2 cellular contexts compared by ENCODE assay signal in genomic region chr1:24764848-24765247, GRCh38.
TF ChIP-seq lines count a peak whose summit lies in the region.

No MANE protein-coding gene starts in this region.

TF ChIP-seq in A549, 52 proteins besides CTCF, POLR2A, EP300 and RAD21:
- TF ChIP-seq ZFP36 (IDR thresholded peaks at IDR 0.05; ENCODE audit: borderline replicate concordance, partially characterized antibody) (no peak), SREBF2 (IDR thresholded peaks at IDR 0.05) (no peak), JUN (IDR thresholded peaks at IDR 0.05) (no peak), TP53 (CRISPR knock-in tag; IDR thresholded peaks at IDR 0.05) (no peak), FOSB (CRISPR knock-in tag; IDR thresholded peaks at IDR 0.05) (no peak), BCL3 (IDR thresholded peaks at IDR 0.05) (no peak), RFX5 (IDR thresholded peaks at IDR 0.05) (no peak), CBX8 (IDR thresholded peaks at IDR 0.05) (no peak), MAFK (IDR thresholded peaks at IDR 0.05; ENCODE audit: partially characterized antibody) (no peak), NFE2L2 (conservative IDR thresholded peaks at IDR 0.05; ENCODE audit: low read length) (no peak), EHF (CRISPR knock-in tag; IDR thresholded peaks at IDR 0.05) (no peak), POLR2AphosphoS2 (conservative IDR thresholded peaks at IDR 0.05; ENCODE audit: low read length) (no peak), GATA3 (IDR thresholded peaks at IDR 0.05; ENCODE audit: borderline replicate concordance) (no peak), ZNF302 (CRISPR knock-in tag; IDR thresholded peaks at IDR 0.05) (no peak), CEBPB (IDR thresholded peaks at IDR 0.05) (no peak), CHD4 (IDR thresholded peaks at IDR 0.05; ENCODE audit: borderline replicate concordance) (no peak), EHMT2 (IDR thresholded peaks at IDR 0.05; ENCODE audit: low read depth) (no peak), MYC (IDR thresholded peaks at IDR 0.05; ENCODE audit: borderline replicate concordance, low read length) (no peak), CBX2 (IDR thresholded peaks at IDR 0.05; ENCODE audit: borderline replicate concordance, low read depth) (no peak)

TF ChIP-seq in IMR-90, 13 proteins besides CTCF, POLR2A, EP300 and RAD21:
- TF ChIP-seq SMC3 (IDR thresholded peaks at IDR 0.05; ENCODE audit: low read depth, low read length) = no peak
- TF ChIP-seq BHLHE40 (IDR thresholded peaks at IDR 0.05; ENCODE audit: low read depth, low read length) = no peak
- TF ChIP-seq CEBPB (IDR thresholded peaks at IDR 0.05; ENCODE audit: low read depth, low read length) = no peak
- no peak for TF ChIP-seq NFE2L2 (IDR thresholded peaks at IDR 0.05; ENCODE audit: low read depth, low read length)
- no peak for TF ChIP-seq MAFK (IDR thresholded peaks at IDR 0.05; ENCODE audit: low read depth, low read length)
- no peak for TF ChIP-seq RCOR1 (IDR thresholded peaks at IDR 0.05; ENCODE audit: insufficient replicate concordance, low read length)
- TF ChIP-seq, protein P1, sequence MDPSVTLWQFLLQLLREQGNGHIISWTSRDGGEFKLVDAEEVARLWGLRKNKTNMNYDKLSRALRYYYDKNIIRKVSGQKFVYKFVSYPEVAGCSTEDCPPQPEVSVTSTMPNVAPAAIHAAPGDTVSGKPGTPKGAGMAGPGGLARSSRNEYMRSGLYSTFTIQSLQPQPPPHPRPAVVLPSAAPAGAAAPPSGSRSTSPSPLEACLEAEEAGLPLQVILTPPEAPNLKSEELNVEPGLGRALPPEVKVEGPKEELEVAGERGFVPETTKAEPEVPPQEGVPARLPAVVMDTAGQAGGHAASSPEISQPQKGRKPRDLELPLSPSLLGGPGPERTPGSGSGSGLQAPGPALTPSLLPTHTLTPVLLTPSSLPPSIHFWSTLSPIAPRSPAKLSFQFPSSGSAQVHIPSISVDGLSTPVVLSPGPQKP (IDR thresholded peaks at IDR 0.05; ENCODE audit: borderline replicate concordance, low read depth, low read length) = no peak
- TF ChIP-seq CHD1 (IDR thresholded peaks at IDR 0.05; ENCODE audit: low read depth, low read length) = no peak
- no peak for TF ChIP-seq MXI1 (IDR thresholded peaks at IDR 0.05; ENCODE audit: borderline replicate concordance, low read depth, low read length)
- TF ChIP-seq MAZ (IDR thresholded peaks at IDR 0.05; ENCODE audit: borderline replicate concordance, low read depth, low read length) = no peak
- TF ChIP-seq USF2 (IDR thresholded peaks at IDR 0.05; ENCODE audit: low read depth, low read length) = no peak
- TF ChIP-seq FOS (IDR thresholded peaks at IDR 0.05; ENCODE audit: low read depth, low read length) = no peak
- TF ChIP-seq RFX5 (IDR thresholded peaks at IDR 0.05; ENCODE audit: low read depth, low read length) = no peak
